Comparison of ENCODE assay signal across 8 cellular contexts in genomic region chr7:128523226-128523939, GRCh38. TPM values are rescaled to one million over a fixed set of nuclear protein-coding genes. Genes with fewer than 3 reads are reported as not detected.
DNase-seq lines count a peak whose midpoint lies in the region; ATAC-seq and TF ChIP-seq lines count a peak whose summit lies in the region.
"Not testable (repeated sequence)": the region's sequence is repeated elsewhere in the genome, so short reads cannot be mapped to it uniquely, and the experiment has no call there.

No MANE protein-coding gene starts in this region.

- H3K27me3 ChIP-seq in DOHH2 (ENCODE audit: control insufficient read depth, low read length); gastrocnemius medialis; testis: not testable (repeated sequence)

- in situ Hi-C loops in gastrocnemius medialis (cut with MboI; ENCODE audit: low sequenced_read_pairs in 4 of 4), result not testable (repeated sequence)

- H3K27ac ChIP-seq in DOHH2 (ENCODE audit: low read depth, low read length) (peak overlapping the region; percentile 79), gastrocnemius medialis (peak overlapping the region in 3 of 4 donors; percentile 10 to 34 (median 25))
- H3K27ac ChIP-seq in testis, result not testable (repeated sequence)

- not testable (repeated sequence) for H4K20me1 ChIP-seq in DOHH2 (ENCODE audit: control insufficient read depth, insufficient read depth, low read depth, low read length)

- peaks cover 22% of the 10 kb centered on the region for H3F3A ChIP-seq in DOHH2 (ENCODE audit: control insufficient read depth, insufficient read depth)

- H3K4me1 ChIP-seq in DOHH2 (ENCODE audit: control insufficient read depth, low read length), result peaks cover 54% of the 10 kb centered on the region
- H3K4me1 ChIP-seq in gastrocnemius medialis, testis: not testable (repeated sequence)

- TF ChIP-seq POLR2A in gastrocnemius medialis (IDR thresholded peaks at IDR 0.05); testis (IDR thresholded peaks at IDR 0.05): not testable (repeated sequence)

- not testable (repeated sequence) for H3K9me2 ChIP-seq in DOHH2 (replicated peaks; ENCODE audit: control insufficient read depth, low read length)

- H3K4me2 ChIP-seq in DOHH2 (ENCODE audit: low read length), result peak overlapping the region; percentile 68

- not testable (repeated sequence) for H3K9me3 ChIP-seq in DOHH2 (ENCODE audit: control insufficient read depth, insufficient read depth, low read length); gastrocnemius medialis; testis

- DNase-seq in NCI-H1092 (lab: John Stamatoyannopoulos, UW), result peak; percentile 24
- peak; percentile 12 for DNase-seq in SIG-M5 (lab: John Stamatoyannopoulos, UW)
- DNase-seq in activated CD8-positive, alpha-beta memory T cell treated with anti-CD3 and anti-CD28 coated beads, Interleukin-2, amount 50 U/mL, for 24 hours (ENCODE audit: extremely low read depth), result peak; percentile 41
- DNase-seq in cerebellum (ENCODE audit: low spot score), result peak; percentile 28
- DNase-seq in iris pigment epithelial cell (ENCODE audit: low read depth), result peak; percentile 71
- DNase-seq in gastrocnemius medialis, result peak; percentile 46 to 76
- DNase-seq in testis, result peak; percentile 84

- H3K36me3 ChIP-seq in DOHH2 (ENCODE audit: control insufficient read depth, low read length); gastrocnemius medialis; testis (ENCODE audit: low read depth, missing control alignments): not testable (repeated sequence)

- TF ChIP-seq CTCF in DOHH2 (IDR thresholded peaks at IDR 0.05; ENCODE audit: low read depth, low read length, poor library complexity, severe bottlenecking); gastrocnemius medialis (IDR thresholded peaks at IDR 0.05 in 4 of 5, conservative IDR thresholded peaks at IDR 0.05 in 1 of 5); testis (IDR thresholded peaks at IDR 0.05): not testable (repeated sequence)

- WGBS in testis, 2 donors, result 28 to 42% methylated on average over 4 to 5 of the region's 7 CpGs

- intact Hi-C loops in gastrocnemius medialis (cut with DNase I; ENCODE audit: low total_unique reads), result loop anchor here (10.0 kb wide), 1 partner anchor 361 kb away; no protein-coding TSS in a partner anchor
- intact Hi-C loops in testis (cut with DNase I; ENCODE audit: low total_unique reads), result not testable (repeated sequence)

- H3K4me3 ChIP-seq in DOHH2 (ENCODE audit: low read length), result peak overlapping the region; percentile 47
- H3K4me3 ChIP-seq in gastrocnemius medialis, testis: not testable (repeated sequence)

- ATAC-seq in gastrocnemius medialis, result peak; percentile 70 to 87

- not testable (repeated sequence) for H3K79me2 ChIP-seq in DOHH2 (ENCODE audit: control insufficient read depth, low read length)

RNA-seq across cellular contexts. Expression of gene METTL2B, which starts 46.8 kb away (rescaled TPM):
- total RNA-seq in cerebellum (38.0 TPM), gastrocnemius medialis (10 to 100 TPM; 19.8 to 22.5 (median 20.6) TPM), testis (10 to 100 TPM; 26.7 to 27.1 TPM)
- 20.0 TPM for polyA plus RNA-seq in testis (ENCODE audit: insufficient read depth, low read depth, low replicate concordance)

Comparison
In these comparisons a context has a peak if more than half of its experiments do, and no peak if none do; other contexts are left out.
1. DNase-seq: peak in every context shown above with its lines; median percentile 84 in testis; 71 in iris pigment epithelial cell; 61 in gastrocnemius medialis; 41 in activated CD8-positive, alpha-beta memory T cell treated with anti-CD3 and anti-CD28 coated beads, Interleukin-2, amount 50 U/mL, for 24 hours; 28 in cerebellum; 24 in NCI-H1092; 12 in SIG-M5.